Comparison of ENCODE assay signal across 17 cellular contexts in genomic region chr1:93504247-93505033, GRCh38. TPM values are rescaled to one million over a fixed set of nuclear protein-coding genes. Genes with fewer than 3 reads are reported as not detected.
A peak's percentile ranks its signal among the peaks of the same experiment; 100 is the strongest.
DNase-seq lines count a peak whose midpoint lies in the region; ATAC-seq and TF ChIP-seq lines count a peak whose summit lies in the region.
"Had no signal": no experiment of that assay in that cellular context is flagged by ENCODE, and none has a peak within 500 bp of the region (broad histone marks: within the 10 kb centered on the region; RNA-seq: fewer than 3 reads in every experiment).

No MANE protein-coding gene starts in this region.

- H3K4me2 ChIP-seq in GM23338: no peak overlapping the region

- CTCF ChIA-PET in activated CD8-positive, alpha-beta memory T cell treated with anti-CD3 and anti-CD28 coated beads, Interleukin-2, amount 10 ng/mL, durations not matched to agents 7 days and 5 days (lab: Charles Lee): no interaction called here

- TF ChIP-seq CTCF in GM23338 (conservative IDR thresholded peaks at IDR 0.05; ENCODE audit: low read depth in 2 of 2): no peak
- no peak for TF ChIP-seq CTCF in left lung (IDR thresholded peaks at IDR 0.05)
- TF ChIP-seq CTCF in transverse colon (IDR thresholded peaks at IDR 0.05): no peak

- peaks cover 2% of the 10 kb centered on the region for H3K27me3 Mint-ChIP-seq in GM23338 (ENCODE audit: insufficient read depth, low read depth, poor library complexity)
- H3K27me3 Mint-ChIP-seq in activated CD8-positive, alpha-beta memory T cell treated with anti-CD3 and anti-CD28 coated beads, Interleukin-2, amount 10 ng/mL, durations not matched to agents 7 days and 5 days: peaks cover 18% of the 10 kb centered on the region

- intact Hi-C loops in left lung (cut with DNase I) (no loop called here), transverse colon (cut with DNase I; ENCODE audit: low total_unique reads) (no loop called here)

- H2AFZ ChIP-seq in GM23338: no peak overlapping the region
- H2AFZ ChIP-seq: GM23248 had no signal

- peaks cover 23% of the 10 kb centered on the region for H3K9me3 Mint-ChIP-seq in GM23338
- H3K9me3 Mint-ChIP-seq in activated CD8-positive, alpha-beta memory T cell treated with anti-CD3 and anti-CD28 coated beads, Interleukin-2, amount 10 ng/mL, durations not matched to agents 7 days and 5 days (ENCODE audit: low read depth): no peaks in the 10 kb centered on the region

- no peak overlapping the region for H3K27ac Mint-ChIP-seq in GM23338
- H3K27ac Mint-ChIP-seq in activated CD8-positive, alpha-beta memory T cell treated with anti-CD3 and anti-CD28 coated beads, Interleukin-2, amount 10 ng/mL, durations not matched to agents 7 days and 5 days: no peak overlapping the region

- H3F3A ChIP-seq in GM23338 (replicated peaks; ENCODE audit: low read depth): no peaks in the 10 kb centered on the region

- H3K4me1 ChIP-seq in GM23338 (ENCODE audit: insufficient read depth) (no peaks in the 10 kb centered on the region; the same call in none of the 2 replicates), left lung (no peaks in the 10 kb centered on the region), transverse colon (peaks cover 0 to 30% (median 7%) of the 10 kb centered on the region in 4 donors)

- peaks cover 99% of the 10 kb centered on the region for H3K79me2 ChIP-seq in GM23338 (replicated peaks; ENCODE audit: insufficient read depth)

- H3K27ac ChIP-seq in GM23338 (ENCODE audit: low read depth) (0 out of 2 replicates have a peak overlapping the region, but pooled peaks have one; percentile 24), left lung (peak overlapping the region in 1 of 2 donors; percentile 41), transverse colon (peak overlapping the region; percentile 42 to 72 (median 59))
- H3K27ac ChIP-seq: GM23248 had no signal

- DNase-seq in GM23338 (ENCODE audit: low spot score) (no peak), amniotic epithelial cell (ENCODE audit: low read depth) (peak; percentile 80), left lung (no peak), transverse colon (no peak), NCI-H524 (lab: John Stamatoyannopoulos, UW) (no peak), inferior parietal cortex (ENCODE audit: extremely low spot score) (no peak)
- no peak for DNase-seq in activated CD8-positive, alpha-beta memory T cell treated with anti-CD3 and anti-CD28 coated beads, Interleukin-2, amount 10 ng/mL, durations not matched to agents 7 days and 5 days
- DNase-seq: EL, GM23248, KG1, NCI-H1048, NCI-H1436 treated with DMSO at 0.1 percent for 48 hours, NCI-H2081 treated with DMSO at 0.1 percent for 48 hours, NCI-H510A had no signal

- no peak for TF ChIP-seq EP300 in transverse colon (IDR thresholded peaks at IDR 0.05; ENCODE audit: low read depth)

- H3K4me3 Mint-ChIP-seq in GM23338: no peak overlapping the region
- H3K4me3 Mint-ChIP-seq in activated CD8-positive, alpha-beta memory T cell treated with anti-CD3 and anti-CD28 coated beads, Interleukin-2, amount 10 ng/mL, durations not matched to agents 7 days and 5 days: no peak overlapping the region
- H3K4me3 Mint-ChIP-seq: CD14-positive monocyte had no signal

- H3K36me3 Mint-ChIP-seq in GM23338 (ENCODE audit: low read depth): peaks cover 61% of the 10 kb centered on the region
- no peaks in the 10 kb centered on the region for H3K36me3 Mint-ChIP-seq in activated CD8-positive, alpha-beta memory T cell treated with anti-CD3 and anti-CD28 coated beads, Interleukin-2, amount 10 ng/mL, durations not matched to agents 7 days and 5 days

- no peaks in the 10 kb centered on the region for H3K9me2 ChIP-seq in GM23338 (ENCODE audit: insufficient read depth)

- H3K4me3 ChIP-seq in GM23338 (no peak overlapping the region), left lung (no peak overlapping the region), transverse colon (no peak overlapping the region)
- H3K4me3 ChIP-seq: GM23248 had no signal

- ATAC-seq in GM23338 (no peak), left lung (peak; percentile 31), HG03354 (IDR thresholded peaks at IDR 0.05; ENCODE audit: poor library complexity, severe bottlenecking, unreplicated experiment) (no peak)
- no peak for ATAC-seq in activated CD8-positive, alpha-beta memory T cell treated with anti-CD3 and anti-CD28 coated beads, Interleukin-2, amount 10 ng/mL, durations not matched to agents 7 days and 5 days
- ATAC-seq: Panc1 had no signal

- H3K4me1 Mint-ChIP-seq in GM23338: peaks cover 33% of the 10 kb centered on the region
- H3K4me1 Mint-ChIP-seq in activated CD8-positive, alpha-beta memory T cell treated with anti-CD3 and anti-CD28 coated beads, Interleukin-2, amount 10 ng/mL, durations not matched to agents 7 days and 5 days: no peaks in the 10 kb centered on the region

- H3K36me3 ChIP-seq in GM23338 (ENCODE audit: insufficient read depth) (peaks cover 14% of the 10 kb centered on the region), left lung (no peaks in the 10 kb centered on the region), transverse colon (no peaks in the 10 kb centered on the region)

- in situ Hi-C loops in transverse colon (cut with MboI; ENCODE audit: low pct_ligation_motif_present in 1 of 4, low pct_unique_long_range_greater_than_20kb in 1 of 4, low sequenced_read_pairs in 3 of 4): no loop called here

- H4K20me1 ChIP-seq in GM23338 (replicated peaks; ENCODE audit: insufficient read depth): peaks cover 13% of the 10 kb centered on the region

- no peaks in the 10 kb centered on the region for H3K27me3 ChIP-seq in GM23338 (ENCODE audit: insufficient read depth)
- H3K27me3 ChIP-seq in left lung: no peaks in the 10 kb centered on the region
- H3K27me3 ChIP-seq in transverse colon: no peaks in the 10 kb centered on the region

- 88 to 90% methylated on average over 7 to 8 of the region's 8 CpGs for WGBS in transverse colon (ENCODE audit: low coverage in 1 of 2), 2 donors

- H3K9me3 ChIP-seq in left lung: no peaks in the 10 kb centered on the region
- H3K9me3 ChIP-seq in transverse colon: no peaks in the 10 kb centered on the region

- TF ChIP-seq POLR2A in transverse colon (IDR thresholded peaks at IDR 0.05): no peak

TF ChIP-seq in GM23338, 12 proteins besides CTCF, POLR2A, EP300 and RAD21 (continues in another document):
- TF ChIP-seq NANOG (IDR thresholded peaks at IDR 0.05; ENCODE audit: borderline replicate concordance) (no peak), EZH2phosphoT487 (IDR thresholded peaks at IDR 0.05; ENCODE audit: unreplicated experiment) (no peak), EZH2 (IDR thresholded peaks at IDR 0.05; ENCODE audit: low read depth, unreplicated experiment) (no peak), REST (IDR thresholded peaks at IDR 0.05; ENCODE audit: unreplicated experiment) (no peak)

RNA-seq across cellular contexts. Expression of gene FNBP1L, which starts 56.5 kb away (rescaled TPM):
- total RNA-seq in GM23338 (2014; rRNA removed; shearing (Covaris generic)): 114 and 132 TPM in 2 replicates
- 48.7 and 56.3 TPM in 2 replicates for polyA plus RNA-seq in GM23338 (2016; fragmentation: Nextera tagmentation; extraction: Ambion mirVana)
- 10 to 100 TPM; 26.9 to 50.5 TPM for total RNA-seq in left lung
- 10 to 100 TPM; 31.0 to 69.4 (median 49.0) TPM for total RNA-seq in transverse colon
- under 1 TPM; 0.12 to 0.42 TPM for total RNA-seq in activated CD8-positive, alpha-beta memory T cell treated with anti-CD3 and anti-CD28 coated beads, Interleukin-2, amount 10 ng/mL, durations not matched to agents 7 days and 5 days

Comparison
In these comparisons a context has a peak if more than half of its experiments do, and no peak if none do; other contexts are left out.
1. RNA of gene FNBP1L, which starts 56.5 kb away (total RNA-seq): 114 to 132 TPM in GM23338, 31.0 to 69.4 TPM in transverse colon and 26.9 to 50.5 TPM in left lung; 0.12 to 0.42 TPM in activated CD8-positive, alpha-beta memory T cell treated with anti-CD3 and anti-CD28 coated beads, Interleukin-2, amount 10 ng/mL, durations not matched to agents 7 days and 5 days; every median in the first group is over 10 times any median in the second.